ENCODE assay signal across 9 cellular contexts in the genomic region with DNA sequence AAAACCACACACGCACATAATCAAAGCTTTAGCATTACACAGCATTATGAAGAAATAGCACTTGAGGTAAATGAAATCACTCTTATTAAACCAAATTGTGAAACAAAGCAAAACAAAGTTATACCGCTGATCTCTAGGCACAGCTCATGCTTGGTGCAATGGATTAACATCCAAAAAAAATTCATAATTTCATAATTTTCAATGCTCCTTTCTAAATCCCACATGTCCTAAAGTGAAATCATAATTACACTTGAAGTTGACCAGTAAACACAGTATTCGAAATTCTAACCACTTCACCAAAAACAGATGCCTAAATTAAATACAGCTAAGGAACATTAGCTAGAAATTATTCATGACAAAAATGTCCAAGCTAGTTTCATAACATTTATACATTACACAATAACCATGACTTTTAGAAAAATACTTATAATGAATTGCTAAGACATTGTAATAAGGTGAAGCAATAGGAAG. TPM values are rescaled to one million over a fixed set of nuclear protein-coding genes. Genes with fewer than 3 reads are reported as not detected.
A peak's percentile ranks its signal among the peaks of the same experiment; 100 is the strongest.
DNase-seq lines count a peak whose midpoint lies in the region; ATAC-seq and TF ChIP-seq lines count a peak whose summit lies in the region.
"Had no signal": no experiment of that assay in that cellular context is flagged by ENCODE, and none has a peak within 500 bp of the region (broad histone marks: within the 10 kb centered on the region; RNA-seq: fewer than 3 reads in every experiment).

No MANE protein-coding gene starts in this region.

- peaks cover 3% of the 10 kb centered on the region for H3K79me1 ChIP-seq in H9 (ENCODE audit: insufficient read depth, low read depth, low read length, poor library complexity, severe bottlenecking)

- no peak overlapping the region for H3K23ac ChIP-seq in H9 (ENCODE audit: insufficient read length, low read depth, low read length)

- peak; percentile 2 for ATAC-seq in naive thymus-derived CD4-positive, alpha-beta T cell
- ATAC-seq in GM21526 (IDR thresholded peaks at IDR 0.05; ENCODE audit: low FRiP score, unreplicated experiment) (no peak), GM21576 (IDR thresholded peaks at IDR 0.05; ENCODE audit: unreplicated experiment) (no peak)

- peak overlapping the region; percentile 84 for H3K4me3 ChIP-seq in ACC112 (ENCODE audit: low read depth, low read length)
- no peak overlapping the region for H3K4me3 ChIP-seq in naive thymus-derived CD4-positive, alpha-beta T cell (ENCODE audit: low read length)

- no peak overlapping the region for H3T11ph ChIP-seq in H9 (ENCODE audit: low read length)

- no peak overlapping the region for H3K4ac ChIP-seq in H9 (ENCODE audit: low read depth, low read length)

- no peaks in the 10 kb centered on the region for H3K9me3 ChIP-seq in H9 (ENCODE audit: control insufficient read depth, low read depth, low read length)
- H3K9me3 ChIP-seq in naive thymus-derived CD4-positive, alpha-beta T cell (ENCODE audit: control insufficient read depth in 2 of 3, low read length in 3 of 3) = no peaks in the 10 kb centered on the region

- peaks cover 3% of the 10 kb centered on the region for H3K23me2 ChIP-seq in H9 (ENCODE audit: insufficient read length, low read depth, low read length, poor library complexity, severe bottlenecking)

- H3K9ac ChIP-seq in H9 (ENCODE audit: extremely low read depth, insufficient read length, low read length) = no peak overlapping the region

- no peak overlapping the region for H2BK20ac ChIP-seq in H9 (ENCODE audit: low read depth, low read length, poor library complexity, severe bottlenecking)

- no peak for TF ChIP-seq CTCF in H9 (conservative IDR thresholded peaks at IDR 0.05)

- peak overlapping the region; percentile 33 to 80; a peak in 3 of 5 replicates for H3K4me3 Mint-ChIP-seq in H9
- peak overlapping the region; percentile 83 to 96 (median 94) for H3K4me3 Mint-ChIP-seq in naive thymus-derived CD4-positive, alpha-beta T cell

- intact Hi-C loops in naive thymus-derived CD4-positive, alpha-beta T cell (cut with micrococcal nuclease) = loop anchor here in 1 of 2 donors (2.0 kb wide), 1 partner anchor 19 kb away; a partner anchor contains a TSS

- no peak overlapping the region for H2AK5ac ChIP-seq in H9 (ENCODE audit: insufficient read length, low read length)

- H4K20me1 ChIP-seq in H9 (ENCODE audit: control insufficient read depth, insufficient read depth, insufficient read length) = no peaks in the 10 kb centered on the region

- WGBS in H9 (ENCODE audit: extremely low coverage, insufficient read length, low lambda C conversion rate) = no CpG with 5 or more reads among the region's 3 CpGs

- peaks cover 22% of the 10 kb centered on the region for H3K36me3 ChIP-seq in ACC112 (ENCODE audit: insufficient read depth, low read length)
- H3K36me3 ChIP-seq in naive thymus-derived CD4-positive, alpha-beta T cell (ENCODE audit: control insufficient read depth in 2 of 3, insufficient read depth in 3 of 3, low read length in 3 of 3) = no peaks in the 10 kb centered on the region

- H3K4me1 Mint-ChIP-seq in H9 = no peaks in the 10 kb centered on the region; a peak in 1 of 4 replicates
- H3K4me1 Mint-ChIP-seq in naive thymus-derived CD4-positive, alpha-beta T cell = peaks cover 24 to 73% (median 55%) of the 10 kb centered on the region in 7 donors

- H2BK5ac ChIP-seq in H9 (ENCODE audit: insufficient read length, low read length) = no peak overlapping the region

- H3K14ac ChIP-seq in H9 (ENCODE audit: insufficient read depth, low read length) = no peak overlapping the region

- H3K9me3 Mint-ChIP-seq in H9 = no peaks in the 10 kb centered on the region; a peak in 1 of 5 replicates
- H3K9me3 Mint-ChIP-seq in naive thymus-derived CD4-positive, alpha-beta T cell = peaks cover 0 to 5% (median 0%) of the 10 kb centered on the region in 11 donors

- H2AFZ ChIP-seq in ACC112 (ENCODE audit: low read length, unreplicated experiment) (no peak overlapping the region), H9 (ENCODE audit: low read length) (no peak overlapping the region)

- no peaks in the 10 kb centered on the region for H3K27me3 ChIP-seq in ACC112 (ENCODE audit: insufficient read depth, low read length)
- H3K27me3 ChIP-seq in H9 (ENCODE audit: insufficient read depth, low read length) = no peaks in the 10 kb centered on the region
- no peaks in the 10 kb centered on the region for H3K27me3 ChIP-seq in naive thymus-derived CD4-positive, alpha-beta T cell (ENCODE audit: control insufficient read depth in 2 of 2, insufficient read depth in 2 of 2, low read length in 2 of 2)

- no peak overlapping the region for H3K56ac ChIP-seq in H9 (ENCODE audit: insufficient read length, low read depth, low read length)

- H3K27ac ChIP-seq in ACC112 (ENCODE audit: low read depth, low read length) (peak overlapping the region; percentile 82), H9 (ENCODE audit: insufficient read length, low read depth, low read length) (no peak overlapping the region), angular gyrus (ENCODE audit: low read depth, low read length) (peak overlapping the region; percentile 58)
- no peak overlapping the region for H3K27ac ChIP-seq in naive thymus-derived CD4-positive, alpha-beta T cell (ENCODE audit: low read depth, low read length)

- no peak overlapping the region for H2BK12ac ChIP-seq in H9 (ENCODE audit: insufficient read length, low read depth, low read length)

- H2BK120ac ChIP-seq in H9 (ENCODE audit: low read depth, low read length, poor library complexity, severe bottlenecking) = no peak overlapping the region

- H3K27me3 Mint-ChIP-seq in H9 (ENCODE audit: low read depth) = no peaks in the 10 kb centered on the region
- H3K27me3 Mint-ChIP-seq in naive thymus-derived CD4-positive, alpha-beta T cell = no peaks in the 10 kb centered on the region

- POLR2A ChIA-PET in naive thymus-derived CD4-positive, alpha-beta T cell (lab: Charles Lee) = interaction anchor here (3.7 kb wide), 1 partner anchor 14 kb away, joined by 29 read pairs; a partner anchor contains a TSS

- peaks cover 49% of the 10 kb centered on the region for H3K79me2 ChIP-seq in ACC112 (ENCODE audit: control insufficient read depth, insufficient read depth, low read length, unreplicated experiment)
- H3K79me2 ChIP-seq in H9 (ENCODE audit: insufficient read depth, low read length) = no peaks in the 10 kb centered on the region

- H4K91ac ChIP-seq in H9 (ENCODE audit: insufficient read length, low read depth, low read length) = no peak overlapping the region

- CTCF ChIA-PET in naive thymus-derived CD4-positive, alpha-beta T cell (lab: Charles Lee) = interaction anchor here (1.0 kb wide), 1 partner anchor 40 kb away, joined by 3 read pairs; no protein-coding TSS in a partner anchor

- H2BK15ac ChIP-seq in H9 (ENCODE audit: low read depth, low read length) = no peak overlapping the region

- DNase-seq in H9 (no peak), GF-D8 (lab: John Stamatoyannopoulos, UW) (no peak)
- DNase-seq in naive thymus-derived CD4-positive, alpha-beta T cell = no peak
- DNase-seq in effector CD8-positive, alpha-beta T cell (lab: John Stamatoyannopoulos, UW) = no peak
- DNase-seq: NCI-H748 treated with DMSO at 0.1 percent for 48 hours had no signal

- H3K4me1 ChIP-seq in ACC112 (ENCODE audit: control insufficient read depth, insufficient read depth, low read length, unreplicated experiment) (peaks cover 50% of the 10 kb centered on the region), H9 (ENCODE audit: insufficient read depth, low read length) (0 out of 2 replicates have a peak, but pooled peaks cover 2% of the 10 kb centered on the region)
- peaks cover 8 to 10% of the 10 kb centered on the region in 2 donors for H3K4me1 ChIP-seq in naive thymus-derived CD4-positive, alpha-beta T cell (ENCODE audit: control insufficient read depth in 2 of 2, insufficient read depth in 2 of 2, low read length in 2 of 2)

- H3K18ac ChIP-seq in H9 (ENCODE audit: insufficient read length, low read depth, low read length) = no peak overlapping the region

- H4K8ac ChIP-seq in H9 (replicated peaks; ENCODE audit: insufficient read length, low read depth, low read length) = no peak overlapping the region

- H3K36me3 Mint-ChIP-seq in H9 (ENCODE audit: insufficient read depth in 1 of 3, low read depth in 3 of 3) = peaks cover 0 to 16% (median 2%) of the 10 kb centered on the region in 3 experiments; a peak in 4 of 7 replicates
- H3K36me3 Mint-ChIP-seq in naive thymus-derived CD4-positive, alpha-beta T cell = peaks cover 0 to 23% (median 17%) of the 10 kb centered on the region in 5 donors

- no peak overlapping the region for H3K27ac Mint-ChIP-seq in H9
- H3K27ac Mint-ChIP-seq in naive thymus-derived CD4-positive, alpha-beta T cell = peak overlapping the region in 6 of 9 donors; percentile 10 to 95 (median 90)

- H4K5ac ChIP-seq in H9 (ENCODE audit: insufficient read length, low read depth, low read length) = no peak overlapping the region

- H3K4me2 ChIP-seq in H9 (ENCODE audit: insufficient read depth, insufficient read length, low read length) = no peak overlapping the region

RNA-seq across cellular contexts. Expression of a gene that starts 1.5 kb away (rescaled TPM):
- total RNA-seq in H9 (2021) = 21.0 and 23.0 TPM in 2 replicates
- total RNA-seq in naive thymus-derived CD4-positive, alpha-beta T cell = 10 to 100 TPM; 19.9 to 26.7 (median 20.5) TPM
- 10 to 100 TPM; 11.4 to 15.6 TPM for polyA plus RNA-seq in naive thymus-derived CD4-positive, alpha-beta T cell

RNA-seq across cellular contexts. Expression of a gene that starts 14.1 kb away (rescaled TPM):
- 15.5 and 18.9 TPM in 2 replicates for total RNA-seq in H9 (2021)
- total RNA-seq in naive thymus-derived CD4-positive, alpha-beta T cell = 10 to 100 TPM; 11.8 to 39.5 (median 31.2) TPM
- 10 to 100 TPM; 17.5 to 17.9 TPM for polyA plus RNA-seq in naive thymus-derived CD4-positive, alpha-beta T cell

RNA-seq across cellular contexts. Expression of a gene that starts 19.7 kb away (rescaled TPM):
- 1.4 and 1.5 TPM in 2 replicates for total RNA-seq in H9 (2021)
- 1 to 10 TPM in 1 of 5 experiments, not detected in 4; 1.7 TPM for total RNA-seq in naive thymus-derived CD4-positive, alpha-beta T cell
- under 1 TPM; 0.30 to 0.41 TPM for polyA plus RNA-seq in naive thymus-derived CD4-positive, alpha-beta T cell

RNA-seq across cellular contexts. Expression of a gene that starts 47.0 kb away (rescaled TPM):
- 48.3 and 53.4 TPM in 2 replicates for total RNA-seq in H9 (2021)
- total RNA-seq in naive thymus-derived CD4-positive, alpha-beta T cell = 10 to 100 TPM; 23.8 to 40.7 (median 26.1) TPM
- polyA plus RNA-seq in naive thymus-derived CD4-positive, alpha-beta T cell = 10 to 100 TPM; 18.2 to 19.8 TPM

Comparison
In these comparisons a context has a peak if more than half of its experiments do, and no peak if none do; other contexts are left out.
1. H3K27ac ChIP-seq: peak in ACC112 (single experiment) and angular gyrus (single experiment); none in H9 (single experiment) and naive thymus-derived CD4-positive, alpha-beta T cell (single experiment).
2. H3K27ac Mint-ChIP-seq: peak in naive thymus-derived CD4-positive, alpha-beta T cell (6 of 9); none in H9 (0 of 3).